ENCODE assay signal across 8 cellular contexts in the genomic region with DNA sequence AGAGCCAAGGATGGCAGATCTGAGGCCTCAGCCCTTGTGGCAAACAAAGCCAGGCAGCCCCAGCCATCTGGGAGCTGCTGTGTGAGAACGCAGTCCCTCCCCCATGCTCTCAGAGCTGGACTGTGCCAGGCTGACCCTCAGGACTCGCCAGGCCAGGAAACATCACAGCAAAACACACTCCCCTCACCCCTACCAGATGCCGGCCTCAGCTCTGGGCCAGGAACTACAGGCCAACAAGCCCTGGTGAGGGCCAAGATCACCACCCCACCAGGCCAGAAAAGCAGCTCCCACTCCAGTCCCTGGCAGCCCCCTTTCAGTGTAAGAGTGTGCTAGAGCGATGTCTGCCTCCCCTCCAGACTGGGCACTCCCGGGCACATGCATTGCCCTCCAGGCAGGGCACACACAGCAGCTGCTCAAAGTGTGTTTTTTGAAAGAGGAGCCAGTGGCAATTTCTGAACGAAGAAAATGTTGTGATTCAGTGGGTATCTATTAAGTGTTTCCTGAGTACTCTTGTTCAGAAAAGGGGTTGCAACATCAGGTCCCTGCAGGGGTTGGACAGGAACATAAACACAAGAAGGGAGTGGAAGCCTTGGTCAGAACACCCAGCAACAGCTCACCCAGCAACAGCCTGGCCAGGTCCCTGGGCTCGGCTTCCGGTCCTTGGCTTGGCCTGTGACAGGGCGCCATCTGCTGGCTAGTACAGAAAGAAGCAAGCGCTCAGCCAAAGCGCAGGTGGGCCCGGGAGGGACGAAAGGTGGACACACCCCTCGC. TPM values are rescaled to one million over a fixed set of nuclear protein-coding genes. Genes with fewer than 3 reads are reported as not detected.
DNase-seq lines count a peak whose midpoint lies in the region; ATAC-seq and TF ChIP-seq lines count a peak whose summit lies in the region.

No MANE protein-coding gene starts in this region.

- in situ Hi-C loops in GM13976 (cut with MboI; ENCODE audit: low sequenced_read_pairs, unreplicated experiment) = loop anchor here (5.0 kb wide), 1 partner anchor 92 kb away; no protein-coding TSS in a partner anchor

- H3K4me3 ChIP-seq in iPS-15b (ENCODE audit: low read depth, low read length) (no peak overlapping the region), skeletal muscle satellite cell (ENCODE audit: low read length) (peak overlapping the region; percentile 35)

- H3K9ac ChIP-seq in iPS-15b (ENCODE audit: low read depth, low read length) = peak overlapping the region; percentile 4
- peak overlapping the region; percentile 69 for H3K9ac ChIP-seq in skeletal muscle satellite cell (ENCODE audit: low read depth, low read length)

- peaks cover 9% of the 10 kb centered on the region for H3K27me3 Mint-ChIP-seq in brain

- peak overlapping the region; percentile 94 to 97 (median 97) for H3K27ac Mint-ChIP-seq in brain

- DNase-seq in GM13976 (ENCODE audit: low spot score) = peak; percentile 89
- DNase-seq in NCI-H2107 treated with DMSO at 0.1 percent for 48 hours (lab: John Stamatoyannopoulos, UW; ENCODE audit: unreplicated experiment) = peak; percentile 50
- peak; percentile 81 for DNase-seq in UCSD-AML1 (lab: John Stamatoyannopoulos, UW; ENCODE audit: unreplicated experiment)
- DNase-seq in cortex of kidney (lab: John Stamatoyannopoulos, UW) = no peak

- H3K9me3 ChIP-seq in iPS-15b (ENCODE audit: control insufficient read depth, insufficient read depth, low read length) (no peaks in the 10 kb centered on the region), skeletal muscle satellite cell (replicated peaks; ENCODE audit: low read length) (no peaks in the 10 kb centered on the region)

- peaks cover 19% of the 10 kb centered on the region for H3K4me1 Mint-ChIP-seq in brain

- peak overlapping the region in 4 of 5 experiments; percentile 52 to 66 (median 60) for H3K4me3 Mint-ChIP-seq in brain

- H3K36me3 Mint-ChIP-seq in brain = no peaks in the 10 kb centered on the region

- H3K4me2 ChIP-seq in skeletal muscle satellite cell (ENCODE audit: low read length) = peak overlapping the region; percentile 72

- peak; percentile 81 for ATAC-seq in HG02938 (IDR thresholded peaks at IDR 0.05; ENCODE audit: unreplicated experiment)

- H3K9me3 Mint-ChIP-seq in brain = no peaks in the 10 kb centered on the region

- H3K36me3 ChIP-seq in iPS-15b (ENCODE audit: control insufficient read depth, insufficient read depth, low read length) (no peaks in the 10 kb centered on the region), skeletal muscle satellite cell (ENCODE audit: insufficient read depth, low read length) (no peaks in the 10 kb centered on the region)

- TF ChIP-seq CTCF in GM13976 (IDR thresholded peaks at IDR 0.05; ENCODE audit: borderline replicate concordance, control extremely low read depth, extremely low read depth, insufficient read depth, missing control alignments) = peak; percentile 94
- peak; percentile 95 to 98 for TF ChIP-seq CTCF in brain (conservative IDR thresholded peaks at IDR 0.05)

- H3K27me3 ChIP-seq in iPS-15b (ENCODE audit: control insufficient read depth, insufficient read depth, low read length) (no peaks in the 10 kb centered on the region), skeletal muscle satellite cell (ENCODE audit: control insufficient read depth, insufficient read depth, low read length) (no peaks in the 10 kb centered on the region)

- H3K4me1 ChIP-seq in iPS-15b (ENCODE audit: control insufficient read depth, insufficient read depth, low read length) = peaks cover 6% of the 10 kb centered on the region
- peaks cover 14% of the 10 kb centered on the region for H3K4me1 ChIP-seq in skeletal muscle satellite cell (ENCODE audit: control insufficient read depth, insufficient read depth, low read length)

RNA-seq across cellular contexts. Expression of a gene that starts 18.2 kb away (rescaled TPM):
- polyA plus RNA-seq in brain (ENCODE audit: insufficient read depth, low read depth, low replicate concordance) = 58.5 TPM
- 5.7 and 11.7 TPM in 2 replicates for total RNA-seq in skeletal muscle satellite cell (2012; rRNA removed)

RNA-seq across cellular contexts. Expression of a gene that starts 39.8 kb away (rescaled TPM):
- polyA plus RNA-seq in brain (ENCODE audit: insufficient read depth, low read depth, low replicate concordance) = 51.9 TPM
- 30.9 and 32.8 TPM in 2 replicates for total RNA-seq in skeletal muscle satellite cell (2012; rRNA removed)
